ENCODE assay signal across 19 cellular contexts in the genomic region with DNA sequence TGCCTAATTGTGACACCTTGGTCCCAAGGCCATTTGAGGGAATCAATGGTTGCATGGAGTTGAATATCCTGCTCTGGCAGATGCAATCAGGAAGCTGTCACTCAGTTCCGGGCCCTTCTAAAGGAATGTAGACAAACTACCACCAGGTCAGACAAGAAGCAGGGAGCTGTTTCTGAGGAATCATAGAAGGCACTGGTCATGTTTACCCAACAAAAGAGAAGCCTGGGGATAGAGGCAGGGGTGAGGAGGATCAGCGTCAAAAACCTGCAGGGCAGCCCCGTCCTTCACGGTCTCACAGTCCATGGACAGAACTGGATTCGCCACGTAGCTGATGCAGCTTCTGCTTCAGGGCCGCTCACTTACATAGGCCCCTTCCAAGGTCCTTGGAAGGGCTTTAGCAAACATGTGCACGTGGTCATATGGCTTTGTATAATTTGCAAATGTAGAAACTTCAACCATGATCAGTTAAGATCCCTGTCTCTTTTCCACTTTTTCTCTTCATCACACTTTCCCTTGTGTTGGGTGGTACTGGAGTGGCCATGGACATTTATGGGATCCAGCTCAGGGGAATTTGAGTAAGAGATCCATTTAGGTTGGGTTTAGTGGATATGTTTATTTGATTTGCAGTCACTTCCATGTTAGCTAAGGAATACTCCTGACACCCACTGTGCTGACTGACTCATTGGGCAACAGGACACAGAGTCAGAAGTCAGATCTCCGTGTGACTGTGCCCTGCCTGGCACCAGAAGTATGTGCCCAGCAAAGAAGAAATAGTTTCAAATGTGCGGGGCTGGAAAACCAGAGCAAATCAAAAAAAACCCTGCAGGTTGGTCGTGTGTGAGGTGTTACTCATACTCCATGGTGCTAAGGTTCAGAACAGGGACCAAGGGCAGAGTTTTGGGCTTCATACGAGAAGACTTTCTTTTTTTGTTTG.
"Had no signal": no experiment of that assay in that cellular context is flagged by ENCODE, and none has a peak within 500 bp of the region (broad histone marks: within the 10 kb centered on the region; RNA-seq: fewer than 3 reads in every experiment).

No MANE protein-coding gene starts in this region.

- H3K36me3 Mint-ChIP-seq: brain; naive thymus-derived CD8-positive, alpha-beta T cell had no signal

- H3K4me3 Mint-ChIP-seq: activated CD4-positive, alpha-beta T cell treated with anti-CD3 and anti-CD28 coated beads, Interleukin-2, amount 10 ng/mL, durations not matched to agents 24 days and 14 days; activated CD8-positive, alpha-beta T cell treated with anti-CD3 and anti-CD28 coated beads for 36 hours; activated naive CD4-positive, alpha-beta T cell treated with anti-CD3 and anti-CD28 coated beads for 36 hours; brain; central memory CD8-positive, alpha-beta T cell; naive thymus-derived CD8-positive, alpha-beta T cell had no signal

- H3K9me3 ChIP-seq: esophagus muscularis mucosa, heart right ventricle, spleen had no signal

- H3K4me1 Mint-ChIP-seq: central memory CD8-positive, alpha-beta T cell; naive thymus-derived CD8-positive, alpha-beta T cell had no signal

- H3K4me1 ChIP-seq: esophagus muscularis mucosa, heart right ventricle, spleen had no signal

- H3K4me3 ChIP-seq: coronary artery, esophagus muscularis mucosa, heart right ventricle, spleen had no signal

- DNase-seq: activated CD4-positive, alpha-beta T cell treated with anti-CD3 and anti-CD28 coated beads, Interleukin-2, amount 10 ng/mL, durations not matched to agents 24 days and 14 days; activated CD8-positive, alpha-beta T cell treated with anti-CD3 and anti-CD28 coated beads for 36 hours; activated naive CD4-positive, alpha-beta T cell treated with anti-CD3 and anti-CD28 coated beads for 36 hours; activated T-cell treated with anti-CD3 and anti-CD28 coated beads, Interleukin-2, amount 50 U/mL, for 1 hour; anterior cingulate cortex; effector CD4-positive, alpha-beta T cell; heart right ventricle; kidney glomerular epithelial cell; mesendoderm; naive thymus-derived CD8-positive, alpha-beta T cell; spleen; stimulated activated CD8-positive, alpha-beta memory T cell treated with anti-CD3 and anti-CD28 coated beads, Interleukin-4, amount 100 ng/mL, for 48 hours; stimulated activated naive CD4-positive, alpha-beta T cell had no signal

- H3K36me3 ChIP-seq: esophagus muscularis mucosa, heart right ventricle, spleen had no signal

- H3K27ac ChIP-seq: coronary artery, esophagus muscularis mucosa, heart right ventricle, spleen had no signal

- FAIRE-seq: urothelium cell line had no signal

- ATAC-seq: activated CD8-positive, alpha-beta T cell treated with anti-CD3 and anti-CD28 coated beads for 36 hours; heart right ventricle; naive thymus-derived CD8-positive, alpha-beta T cell had no signal

- H3K27ac Mint-ChIP-seq: activated CD4-positive, alpha-beta T cell treated with anti-CD3 and anti-CD28 coated beads, Interleukin-2, amount 10 ng/mL, durations not matched to agents 24 days and 14 days; activated CD8-positive, alpha-beta T cell treated with anti-CD3 and anti-CD28 coated beads for 36 hours; activated naive CD4-positive, alpha-beta T cell treated with anti-CD3 and anti-CD28 coated beads for 36 hours; activated T-helper 2 cell treated with anti-CD3 and anti-CD28 coated beads, Interferon-gamma antibody, Interleukin-2, Interleukin-4, amounts not matched to agents 10 μg/mL and 5 μg/mL and 100 μg/mL, durations not matched to agents 14 hours and 24 hours and 36 hours; brain; naive thymus-derived CD8-positive, alpha-beta T cell had no signal

- H3K9me3 Mint-ChIP-seq: activated CD4-positive, alpha-beta T cell treated with anti-CD3 and anti-CD28 coated beads, Interleukin-2, amount 10 ng/mL, durations not matched to agents 24 days and 14 days; activated CD8-positive, alpha-beta T cell treated with anti-CD3 and anti-CD28 coated beads for 36 hours; activated naive CD4-positive, alpha-beta T cell treated with anti-CD3 and anti-CD28 coated beads for 36 hours; activated T-helper 2 cell treated with anti-CD3 and anti-CD28 coated beads, Interferon-gamma antibody, Interleukin-2, Interleukin-4, amounts not matched to agents 10 μg/mL and 5 μg/mL and 100 μg/mL, durations not matched to agents 14 hours and 24 hours and 36 hours; brain; central memory CD8-positive, alpha-beta T cell; naive thymus-derived CD8-positive, alpha-beta T cell had no signal
